15 cellular contexts compared by ENCODE assay signal in the genomic region with DNA sequence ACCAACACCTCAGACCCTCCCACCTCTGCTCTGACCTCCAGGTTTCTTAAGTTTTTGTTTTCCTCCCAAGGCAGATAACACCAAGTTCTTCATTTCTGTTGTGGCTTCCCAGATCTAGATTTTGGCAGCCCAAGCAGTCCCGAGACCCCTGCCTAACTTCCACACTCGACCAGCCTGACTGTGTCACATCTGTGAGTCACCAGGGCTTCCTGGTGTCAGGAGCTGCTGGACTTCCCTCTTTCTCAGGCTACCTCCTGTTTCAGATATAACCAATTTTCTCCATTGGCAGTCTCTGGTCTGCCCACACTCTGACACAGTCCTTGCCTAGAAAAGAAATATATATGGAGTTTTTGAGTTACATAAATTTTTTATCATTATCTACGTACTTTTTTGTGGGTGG. TPM values are rescaled to one million over a fixed set of nuclear protein-coding genes. Genes with fewer than 3 reads are reported as not detected.
DNase-seq lines count a peak whose midpoint lies in the region; ATAC-seq, FAIRE-seq and TF ChIP-seq lines count a peak whose summit lies in the region.
"Had no signal": no experiment of that assay in that cellular context is flagged by ENCODE, and none has a peak within 500 bp of the region (broad histone marks: within the 10 kb centered on the region; RNA-seq: fewer than 3 reads in every experiment).

No MANE protein-coding gene starts in this region.

- DNase-seq in Daoy (ENCODE audit: low read depth) (peak; percentile 39), NOMO-1 treated with dmso at 0.1 percent for 144 hours (lab: John Stamatoyannopoulos, UW; ENCODE audit: unreplicated experiment) (peak; percentile 31), endothelial cell of umbilical vein (ENCODE audit: low read depth, low spot score) (peak; percentile 57), neuronal stem cell (ENCODE audit: low spot score) (no peak), G401 (ENCODE audit: low spot score) (no peak)
- no peak for DNase-seq in stimulated activated CD4-positive, alpha-beta T cell treated with anti-CD3 and anti-CD28 coated beads, Interleukin-4, amount 100 ng/mL, for 1 hour
- DNase-seq: anterior cingulate cortex; CD4-positive, CD25-positive, alpha-beta regulatory T cell; MG63; NCI-H446 had no signal

- intact Hi-C loops in endothelial cell of umbilical vein (cut with micrococcal nuclease), result no loop called here

- dilution Hi-C loops in endothelial cell of umbilical vein (cut with MboI; ENCODE audit: extremely low pct_ligation_motif_present, low sequenced_read_pairs), result no loop called here

- H3K79me2 ChIP-seq in endothelial cell of umbilical vein (ENCODE audit: control insufficient read depth, insufficient read depth, low read length), result no peaks in the 10 kb centered on the region

- H2AK5ac ChIP-seq in neuronal stem cell (ENCODE audit: low read depth, low read length), result no peak overlapping the region

- H3K23ac ChIP-seq in neuronal stem cell (ENCODE audit: low read depth, low read length, poor library complexity), result no peak overlapping the region

- no peak overlapping the region for H2AFZ ChIP-seq in endothelial cell of umbilical vein (ENCODE audit: low read depth, low read length)
- peak overlapping the region; percentile 26 for H2AFZ ChIP-seq in neuronal stem cell (ENCODE audit: low read length)

- no TSS peak for BruUV-seq in endothelial cell of umbilical vein (replicated peaks; lab: Mats Ljungman, UMichigan)

- H3K79me1 ChIP-seq in neuronal stem cell (ENCODE audit: low read depth, low read length), result peaks cover 2% of the 10 kb centered on the region

- no peak overlapping the region for H3K27ac ChIP-seq in endothelial cell of umbilical vein (ENCODE audit: insufficient read depth, low read depth, low read length)
- no peak overlapping the region for H3K27ac ChIP-seq in neuronal stem cell (replicated peaks; ENCODE audit: low read length)
- H3K27ac ChIP-seq: epithelial cell of prostate, SK-N-MC had no signal

- no peak overlapping the region for H3K14ac ChIP-seq in neuronal stem cell (ENCODE audit: low read length)

- ATAC-seq in esophagus mucosa (no peak), GM21529 (IDR thresholded peaks at IDR 0.05; ENCODE audit: unreplicated experiment) (no peak)

- peaks cover 7% of the 10 kb centered on the region for H3K4me1 ChIP-seq in endothelial cell of umbilical vein (ENCODE audit: control insufficient read depth, extremely low read depth, insufficient read depth, low read length)
- no peaks in the 10 kb centered on the region for H3K4me1 ChIP-seq in neuronal stem cell (ENCODE audit: control insufficient read depth in 2 of 2, insufficient read depth in 1 of 2, low read depth in 1 of 2, low read length in 2 of 2)

- H3K9me3 ChIP-seq in endothelial cell of umbilical vein (replicated peaks; ENCODE audit: control insufficient read depth, insufficient read depth, low read length) (no peaks in the 10 kb centered on the region), neuronal stem cell (replicated peaks in 1 of 2; ENCODE audit: control insufficient read depth in 2 of 2, insufficient read depth in 1 of 2, low read depth in 1 of 2, low read length in 2 of 2) (peaks cover 0 to 2% of the 10 kb centered on the region in 2 donors)
- H3K9me3 ChIP-seq: MG63 had no signal

- H2BK120ac ChIP-seq in neuronal stem cell (ENCODE audit: low read depth, low read length), result no peak overlapping the region

- no peak overlapping the region for H3K4me2 ChIP-seq in endothelial cell of umbilical vein (ENCODE audit: insufficient read depth, low read length)
- no peak overlapping the region for H3K4me2 ChIP-seq in neuronal stem cell (ENCODE audit: insufficient read depth, low read length, poor library complexity, severe bottlenecking)

- WGBS in neuronal stem cell (ENCODE audit: extremely low coverage in 2 of 2, insufficient read length in 2 of 2, insufficient replicate concordance in 1 of 2), 2 donors, result no CpG with 5 or more reads among the region's 3 CpGs

- H3K9me1 ChIP-seq in endothelial cell of umbilical vein (replicated peaks; ENCODE audit: control insufficient read depth, extremely low read depth, insufficient read depth, low read length), result no peaks in the 10 kb centered on the region

- no peak overlapping the region for H2BK12ac ChIP-seq in neuronal stem cell (ENCODE audit: low read length)

- H4K8ac ChIP-seq in neuronal stem cell (ENCODE audit: low read depth, low read length), result no peak overlapping the region

- TF ChIP-seq POLR2A in endothelial cell of umbilical vein (IDR thresholded peaks at IDR 0.05; ENCODE audit: low read depth, low read length), result no peak

- H3K9ac ChIP-seq in endothelial cell of umbilical vein (replicated peaks; ENCODE audit: extremely low read depth, insufficient read depth, low read length), result no peak overlapping the region
- no peak overlapping the region for H3K9ac ChIP-seq in neuronal stem cell (ENCODE audit: low read depth, low read length, poor library complexity)

- H3K27me3 ChIP-seq in endothelial cell of umbilical vein (ENCODE audit: control insufficient read depth in 2 of 2, insufficient read depth in 2 of 2, low read length in 2 of 2) (no peaks in the 10 kb centered on the region), neuronal stem cell (ENCODE audit: control insufficient read depth in 3 of 3, insufficient read depth in 3 of 3, low read depth in 1 of 3, low read length in 3 of 3) (no peaks in the 10 kb centered on the region)
- H3K27me3 ChIP-seq: MG63 had no signal

- H3K18ac ChIP-seq in neuronal stem cell (ENCODE audit: low read length), result no peak overlapping the region

- H3K4me3 ChIP-seq in endothelial cell of umbilical vein (replicated peaks in 1 of 3; ENCODE audit: insufficient read depth in 1 of 3, low read depth in 1 of 3, low read length in 3 of 3), result no peak overlapping the region
- no peak overlapping the region for H3K4me3 ChIP-seq in neuronal stem cell (ENCODE audit: low read length in 2 of 2)
- H3K4me3 ChIP-seq: MG63, SK-N-MC had no signal

- POLR2A ChIA-PET in endothelial cell of umbilical vein (lab: Charles Lee), result no interaction called here

- no peak for TF ChIP-seq CTCF in endothelial cell of umbilical vein (IDR thresholded peaks at IDR 0.05; ENCODE audit: extremely low read depth in 1 of 2, insufficient read depth in 1 of 2, low read depth in 1 of 2, low read length in 2 of 2)

- no peak overlapping the region for H3K4ac ChIP-seq in neuronal stem cell (ENCODE audit: low read length)

- in situ Hi-C loops in G401 (cut with HindIII; ENCODE audit: low sequenced_read_pairs), result no loop called here

- peak; percentile 75 for FAIRE-seq in endothelial cell of umbilical vein (lab: Jason Lieb, UNC)

- H2BK15ac ChIP-seq in neuronal stem cell (ENCODE audit: low read length), result no peak overlapping the region

- H3K36me3 ChIP-seq in endothelial cell of umbilical vein (ENCODE audit: control insufficient read depth in 2 of 2, extremely low read depth in 1 of 2, insufficient read depth in 2 of 2, low read length in 2 of 2), result no peaks in the 10 kb centered on the region
- H3K36me3 ChIP-seq in neuronal stem cell (replicated peaks in 1 of 2; ENCODE audit: control insufficient read depth in 2 of 2, insufficient read depth in 2 of 2, low read length in 2 of 2), result no peaks in the 10 kb centered on the region
- H3K36me3 ChIP-seq: MG63 had no signal

- no peak overlapping the region for H4K91ac ChIP-seq in neuronal stem cell (ENCODE audit: low read depth, low read length, poor library complexity)

- H2BK5ac ChIP-seq in neuronal stem cell (ENCODE audit: low read length), result no peak overlapping the region

- no peaks in the 10 kb centered on the region for H4K20me1 ChIP-seq in endothelial cell of umbilical vein (replicated peaks; ENCODE audit: control insufficient read depth, extremely low read depth, insufficient read depth, low read length)

- CTCF ChIA-PET in endothelial cell of umbilical vein (lab: Charles Lee), result interaction anchor here (0.8 to 2.2 kb wide), 10 partner anchors 10 to 298 kb away, joined by 3 to 14 read pairs (median 3); no protein-coding TSS in a partner anchor

TF ChIP-seq in endothelial cell of umbilical vein, 7 proteins besides CTCF, POLR2A, EP300 and RAD21:
- TF ChIP-seq FOS (IDR thresholded peaks at IDR 0.05; ENCODE audit: borderline replicate concordance, insufficient read depth, low read length), result peak; percentile 77
- no peak for TF ChIP-seq POLR2AphosphoS5 (IDR thresholded peaks at IDR 0.05; ENCODE audit: insufficient read depth, low read depth, low read length)
- TF ChIP-seq JUN (IDR thresholded peaks at IDR 0.05; ENCODE audit: borderline replicate concordance, insufficient read depth, insufficient read length, low read depth), result peak; percentile 51

RNA-seq across cellular contexts. Expression of a gene that starts 46.1 kb away (rescaled TPM):
- not detected in 2 replicates for total RNA-seq in Daoy (2014; rRNA removed; shearing (Covaris generic))
- total RNA-seq in endothelial cell of umbilical vein, result not detected in 2 replicates
- polyA plus RNA-seq in endothelial cell of umbilical vein, result not detected in 2 replicates
- polyA plus RNA-seq in endothelial cell of umbilical vein (2011; cell fraction: cytosol; rRNA removed), result not detected in 2 replicates
- polyA plus RNA-seq in endothelial cell of umbilical vein (2011; cell fraction: nucleus; rRNA removed), result not detected in 2 replicates
- polyA plus RNA-seq in endothelial cell of umbilical vein (2012), result 0.08 and 0.12 TPM in 2 replicates
- polyA minus RNA-seq in endothelial cell of umbilical vein, result not detected in 2 replicates
- not detected for polyA minus RNA-seq in endothelial cell of umbilical vein (2011; cell fraction: cytosol; rRNA and poly(A)+ RNA removed)
- not detected in 2 replicates for polyA minus RNA-seq in endothelial cell of umbilical vein (2011; cell fraction: nucleus; rRNA and poly(A)+ RNA removed)
- polyA plus RNA-seq in neuronal stem cell (2013, experiment 1 of 2), result not detected
- polyA plus RNA-seq in neuronal stem cell (2013, experiment 2 of 2), result not detected
- total RNA-seq in esophagus mucosa, result not detected
- not detected in 2 replicates for total RNA-seq in G401 (2014; rRNA removed; shearing (Covaris generic))
- total RNA-seq: activated CD8-positive, alpha-beta memory T cell treated with anti-CD3 and anti-CD28 coated beads for 36 hours; CD4-positive, CD25-positive, alpha-beta regulatory T cell had no signal

Comparison
In these comparisons a context has a peak if more than half of its experiments do, and no peak if none do; other contexts are left out.
1. DNase-seq: peak in Daoy (single experiment), NOMO-1 treated with dmso at 0.1 percent for 144 hours (single experiment) and endothelial cell of umbilical vein (single experiment); none in neuronal stem cell (single experiment), stimulated activated CD4-positive, alpha-beta T cell treated with anti-CD3 and anti-CD28 coated beads, Interleukin-4, amount 100 ng/mL, for 1 hour (single experiment) and G401 (single experiment).